In genomic region chr5:59838989-59839388, GRCh38 we compare ENCODE assay signal across 19 cellular contexts. TPM values are rescaled to one million over a fixed set of nuclear protein-coding genes. Genes with fewer than 3 reads are reported as not detected.
DNase-seq lines count a peak whose midpoint lies in the region; TF ChIP-seq lines count a peak whose summit lies in the region.
"Had no signal": no experiment of that assay in that cellular context is flagged by ENCODE, and none has a peak within 500 bp of the region (broad histone marks: within the 10 kb centered on the region; RNA-seq: fewer than 3 reads in every experiment).

No MANE protein-coding gene starts in this region.

- no peak overlapping the region for H3K9ac ChIP-seq in smooth muscle cell (ENCODE audit: low read depth)
- H3K9ac ChIP-seq: SK-N-SH had no signal

- H3K27me3 ChIP-seq in smooth muscle cell (ENCODE audit: low read depth) = no peaks in the 10 kb centered on the region

- no peaks in the 10 kb centered on the region for H3K9me3 ChIP-seq in smooth muscle cell (replicated peaks; ENCODE audit: low read depth)
- H3K9me3 ChIP-seq: SK-N-SH had no signal

- H3K9me3 Mint-ChIP-seq in nephron progenitor cell = no peaks in the 10 kb centered on the region
- H3K9me3 Mint-ChIP-seq: CD14-positive monocyte, H9, HFFc6 had no signal

- peaks cover 6% of the 10 kb centered on the region for H3K4me1 ChIP-seq in smooth muscle cell (ENCODE audit: low read depth)
- H3K4me1 ChIP-seq: A549 had no signal

- H3K4me1 Mint-ChIP-seq in nephron progenitor cell = no peaks in the 10 kb centered on the region
- H3K4me1 Mint-ChIP-seq: B cell had no signal

- H2AFZ ChIP-seq in smooth muscle cell (ENCODE audit: low read depth) = no peak overlapping the region
- H2AFZ ChIP-seq: PC-9 had no signal

- no peaks in the 10 kb centered on the region for H4K20me1 ChIP-seq in smooth muscle cell (ENCODE audit: low read depth)

- no peak overlapping the region for H3K4me3 ChIP-seq in smooth muscle cell
- H3K4me3 ChIP-seq: A549, GM12878, K562, PC-9 had no signal

- no peak overlapping the region for H3K4me2 ChIP-seq in smooth muscle cell
- H3K4me2 ChIP-seq: A549, PC-9, SK-N-SH had no signal

- no peaks in the 10 kb centered on the region for H3K79me2 ChIP-seq in smooth muscle cell (ENCODE audit: low read depth)

- peak overlapping the region; percentile 69 for H3K27ac ChIP-seq in smooth muscle cell (ENCODE audit: low read depth)
- H3K27ac ChIP-seq: A549, PC-9 had no signal

- H3K4me3 Mint-ChIP-seq in nephron progenitor cell = no peak overlapping the region
- H3K4me3 Mint-ChIP-seq: B cell, CD14-positive monocyte, H9, HFFc6 had no signal

- no peaks in the 10 kb centered on the region for H3K36me3 ChIP-seq in smooth muscle cell (ENCODE audit: low read depth)

- H3K27me3 Mint-ChIP-seq in nephron progenitor cell (ENCODE audit: low read depth, poor library complexity) = peaks cover 5% of the 10 kb centered on the region

- no peak for TF ChIP-seq CTCF in smooth muscle cell (IDR thresholded peaks at IDR 0.05; ENCODE audit: borderline replicate concordance, insufficient read depth, poor library complexity, severe bottlenecking)
- no peak for TF ChIP-seq CTCF in nephron progenitor cell (IDR thresholded peaks at IDR 0.05)

- H3F3A ChIP-seq in smooth muscle cell (ENCODE audit: low read depth) = peaks cover 5% of the 10 kb centered on the region

- no peak overlapping the region for H3K27ac Mint-ChIP-seq in nephron progenitor cell
- H3K27ac Mint-ChIP-seq: B cell, CD14-positive monocyte, H9, HFFc6 had no signal

- no peaks in the 10 kb centered on the region for H3K36me3 Mint-ChIP-seq in nephron progenitor cell (ENCODE audit: low read depth)

- peak; percentile 63 to 84 for DNase-seq in NCI-H2081 (lab: John Stamatoyannopoulos, UW)
- DNase-seq in NCI-H2081 treated with DMSO at 0.1 percent for 48 hours (lab: John Stamatoyannopoulos, UW) = no peak
- DNase-seq in RPMI7951 (ENCODE audit: low read depth) = peak; percentile 58
- peak; percentile 43 for DNase-seq in iris pigment epithelial cell (ENCODE audit: low read depth)
- DNase-seq in smooth muscle cell (lab: John Stamatoyannopoulos, UW; ENCODE audit: unreplicated experiment) = no peak
- no peak for DNase-seq in nephron progenitor cell
- DNase-seq in T-helper 1 cell = no peak
- DNase-seq: DMS79 treated with DMSO at 0.1 percent for 48 hours, H9, HFFc6, NCI-H1092, PC-9, SIG-M5, SK-N-SH had no signal

- WGBS in smooth muscle cell (ENCODE audit: low lambda C conversion rate) = 27% methylated on average over 2 of the region's 2 CpGs

RNA-seq across cellular contexts. Expression of gene PDE4D, which starts 54.5 kb away (rescaled TPM):
- 14.6 and 17.2 TPM in 2 replicates for total RNA-seq in RPMI7951 (2014; rRNA removed; shearing (Covaris generic))
- total RNA-seq in smooth muscle cell = 61.0 and 71.6 TPM in 2 replicates
- 16.3 and 16.4 TPM in 2 replicates for polyA plus RNA-seq in smooth muscle cell

Comparison
In these comparisons a context has a peak if more than half of its experiments do, and no peak if none do; other contexts are left out.
1. DNase-seq: peak in NCI-H2081 (2 of 2), RPMI7951 (single experiment) and iris pigment epithelial cell (single experiment); none in NCI-H2081 treated with DMSO at 0.1 percent for 48 hours (single experiment), smooth muscle cell (single experiment), nephron progenitor cell (single experiment) and T-helper 1 cell (0 of 5).